In genomic region chr2:118847447-118848172, GRCh38 we compare ENCODE assay signal across 8 cellular contexts. TPM values are rescaled to one million over a fixed set of nuclear protein-coding genes. Genes with fewer than 3 reads are reported as not detected.
DNase-seq lines count a peak whose midpoint lies in the region; ATAC-seq and TF ChIP-seq lines count a peak whose summit lies in the region.

Gene EN1, minus strand, starts transcription at chr2:118847648. Its CDS starts 481 bp downstream, at chr2:118847167.

- peaks cover 40% of the 10 kb centered on the region for H3K4me1 Mint-ChIP-seq in brain

- H3K36me3 ChIP-seq in HUES64 (ENCODE audit: insufficient read depth, low read length) = no peaks in the 10 kb centered on the region
- no peaks in the 10 kb centered on the region for H3K36me3 ChIP-seq in mucosa of rectum (ENCODE audit: control insufficient read depth in 2 of 2, insufficient read depth in 2 of 2, low read length in 2 of 2)
- H3K36me3 ChIP-seq in brain microvascular endothelial cell (replicated peaks) = no peaks in the 10 kb centered on the region

- H3K9me3 Mint-ChIP-seq in brain = peaks cover 0 to 15% (median 3%) of the 10 kb centered on the region in 5 experiments

- H3K4me3 ChIP-seq in HUES64 (ENCODE audit: low read length) (peak within 1 kb of the TSS; percentile 36), mucosa of rectum (ENCODE audit: low read length in 2 of 2) (peak within 1 kb of the TSS; percentile 3 to 17), brain microvascular endothelial cell (ENCODE audit: low read depth, low read length) (no peak within 1 kb of the TSS)

- peak; percentile 94 for DNase-seq in AG08395 (ENCODE audit: low spot score)
- DNase-seq in GM19238 (ENCODE audit: insufficient read length, low spot score) = no peak
- no peak for DNase-seq in brain microvascular endothelial cell
- no peak for DNase-seq in glomerular visceral epithelial cell (ENCODE audit: extremely low spot score)

- H3K27ac ChIP-seq in HUES64 (ENCODE audit: low read depth, low read length) = no peak within 1 kb of the TSS
- H3K27ac ChIP-seq in mucosa of rectum (ENCODE audit: low read depth in 2 of 2, low read length in 2 of 2) = no peak within 1 kb of the TSS
- no peak within 1 kb of the TSS for H3K27ac ChIP-seq in brain microvascular endothelial cell

- H3K36me3 Mint-ChIP-seq in brain = no peaks in the 10 kb centered on the region

- H3K27me3 ChIP-seq in HUES64 (ENCODE audit: insufficient read depth, low read length) (peaks cover 100% of the 10 kb centered on the region), mucosa of rectum (ENCODE audit: control insufficient read depth in 2 of 2, insufficient read depth in 2 of 2, low read length in 2 of 2) (peaks cover 71 to 81% of the 10 kb centered on the region in 2 donors), brain microvascular endothelial cell (replicated peaks) (peaks cover 89% of the 10 kb centered on the region)

- H3K27ac Mint-ChIP-seq in brain = no peak within 1 kb of the TSS

- TF ChIP-seq CTCF in brain (conservative IDR thresholded peaks at IDR 0.05) (no peak), brain microvascular endothelial cell (IDR thresholded peaks at IDR 0.05; ENCODE audit: low read depth, low read length, missing control alignments) (no peak)

- H3K4me1 ChIP-seq in HUES64 (ENCODE audit: insufficient read depth, low read length) = peaks cover 34% of the 10 kb centered on the region
- H3K4me1 ChIP-seq in mucosa of rectum (ENCODE audit: control insufficient read depth in 2 of 2, insufficient read depth in 2 of 2, low read length in 2 of 2) = peaks cover 0 to 3% of the 10 kb centered on the region in 2 donors

- H3K4me3 Mint-ChIP-seq in brain = peak within 1 kb of the TSS; percentile 77 to 83 (median 81)

- in situ Hi-C loops in brain microvascular endothelial cell (cut with HindIII; ENCODE audit: low pct_ligation_motif_present, low sequenced_read_pairs) = no loop called here

- H3K27me3 Mint-ChIP-seq in brain = peaks cover 97% of the 10 kb centered on the region

- no peak for ATAC-seq in HG02938 (IDR thresholded peaks at IDR 0.05; ENCODE audit: unreplicated experiment)

- H3K9ac ChIP-seq in HUES64 (ENCODE audit: low read depth, low read length) = no peak within 1 kb of the TSS
- H3K9ac ChIP-seq in mucosa of rectum (ENCODE audit: low read depth in 1 of 2, low read length in 2 of 2) = no peak within 1 kb of the TSS

- WGBS in HUES64 = under 1% methylated on average over 37 of the region's 46 CpGs

- no peaks in the 10 kb centered on the region for H3K9me3 ChIP-seq in HUES64 (ENCODE audit: insufficient read depth, low read depth, low read length)
- no peaks in the 10 kb centered on the region for H3K9me3 ChIP-seq in mucosa of rectum (ENCODE audit: control insufficient read depth in 2 of 2, low read length in 2 of 2)

RNA-seq across cellular contexts. Expression of gene EN1, which starts in this region (rescaled TPM):
- polyA plus RNA-seq in HUES64 (2013, experiment 1 of 2) = 0.35 TPM
- 0.25 TPM for polyA plus RNA-seq in HUES64 (2013, experiment 2 of 2)
- not detected for polyA plus RNA-seq in brain (ENCODE audit: insufficient read depth, low read depth, low replicate concordance)
